ENCODE assay signal across 17 cellular contexts in the genomic region with DNA sequence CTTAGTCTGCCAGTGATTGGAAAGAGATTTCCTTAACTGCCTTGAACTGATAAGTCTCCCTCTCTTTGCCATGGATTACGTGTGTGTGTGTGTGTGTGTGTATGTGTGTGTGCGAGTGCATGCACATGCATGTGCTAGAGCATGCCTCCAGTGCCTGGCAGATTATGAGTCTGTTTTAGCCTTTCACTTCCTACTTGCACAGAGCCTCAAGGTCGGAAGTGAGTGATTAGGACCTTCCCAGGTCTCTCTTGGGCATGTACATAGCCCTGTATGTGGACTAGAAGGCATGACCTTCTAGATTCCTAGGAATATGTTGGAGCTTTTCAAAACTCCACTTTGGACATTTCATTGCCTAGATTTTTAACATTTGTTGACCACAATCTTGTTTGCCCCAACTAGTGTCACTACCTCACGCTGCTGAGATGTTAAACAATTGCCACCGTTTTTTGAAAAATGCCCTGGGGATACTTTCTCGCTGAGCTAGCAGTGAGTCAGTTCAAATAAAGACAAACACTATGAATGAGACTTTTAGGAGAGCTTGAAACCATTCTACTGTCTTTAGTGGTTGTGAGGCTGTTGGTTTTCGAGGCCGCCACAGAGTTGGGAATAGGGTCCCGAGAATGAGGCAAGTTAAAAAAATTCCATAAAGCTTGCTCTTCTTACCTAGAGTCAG. TPM values are rescaled to one million over a fixed set of nuclear protein-coding genes. Genes with fewer than 3 reads are reported as not detected.
DNase-seq lines count a peak whose midpoint lies in the region; ATAC-seq and TF ChIP-seq lines count a peak whose summit lies in the region.
"Had no signal": no experiment of that assay in that cellular context is flagged by ENCODE, and none has a peak within 500 bp of the region (broad histone marks: within the 10 kb centered on the region; RNA-seq: fewer than 3 reads in every experiment).

No MANE protein-coding gene starts in this region.

- no peak overlapping the region for H2BK20ac ChIP-seq in IMR-90 (ENCODE audit: low read depth, low read length)

- CTCF ChIA-PET in IMR-90 (lab: Yijun Ruan, JAX) = interaction anchor here (0.6 kb wide), 1 partner anchor 346 kb away, joined by 3 read pairs; no protein-coding TSS in a partner anchor

- intact Hi-C loops in IMR-90 (cut with micrococcal nuclease) = no loop called here

- no peak for TF ChIP-seq CTCF in IMR-90 (conservative IDR thresholded peaks at IDR 0.05; ENCODE audit: low read depth, low read length)

- H2AK5ac ChIP-seq in IMR-90 (ENCODE audit: low read depth, low read length) = no peak overlapping the region

- no peak overlapping the region for H2BK5ac ChIP-seq in IMR-90 (ENCODE audit: low read depth, low read length, poor library complexity, severe bottlenecking)

- peaks cover 2% of the 10 kb centered on the region; the same call in 1 of the 2 replicates for H3K9me3 ChIP-seq in IMR-90 (ENCODE audit: control insufficient read depth, insufficient read depth, low read length)
- H3K9me3 ChIP-seq: MG63, spleen had no signal

- H3K56ac ChIP-seq in IMR-90 (ENCODE audit: extremely low read depth, insufficient read depth, low read length) = no peak overlapping the region

- H3K23ac ChIP-seq in IMR-90 (ENCODE audit: low read depth, low read length) = 0 out of 2 replicates have a peak overlapping the region, but pooled peaks have one; percentile 31

- H3K27me3 ChIP-seq in IMR-90 (ENCODE audit: control insufficient read depth, insufficient read depth, low read length) = no peaks in the 10 kb centered on the region
- H3K27me3 ChIP-seq: MG63, spleen had no signal

- H3K36me3 ChIP-seq in IMR-90 (ENCODE audit: control insufficient read depth, insufficient read depth, low read length) = peaks cover 5% of the 10 kb centered on the region

- in situ Hi-C loops in IMR-90 (cut with MboI; ENCODE audit: low sequenced_read_pairs) = no loop called here

- ATAC-seq in IMR-90 (ENCODE audit: low read depth) = peak; percentile 76
- ATAC-seq: activated CD4-positive, CD25-positive, alpha-beta regulatory T cell treated with anti-CD3 and anti-CD28 coated beads, Interleukin-2, amount 50 U/mL, for 24 hours; activated naive CD8-positive, alpha-beta T cell treated with anti-CD3 and anti-CD28 coated beads, Interleukin-2, amount 50 U/mL, for 24 hours had no signal

- H3K18ac ChIP-seq in IMR-90 (ENCODE audit: low read depth, low read length) = no peak overlapping the region

- H3K9ac ChIP-seq in IMR-90 (ENCODE audit: low read depth, low read length) = no peak overlapping the region

- H2AFZ ChIP-seq in IMR-90 (replicated peaks; ENCODE audit: low read length, poor library complexity) = no peak overlapping the region

- no peak overlapping the region for H4K91ac ChIP-seq in IMR-90 (ENCODE audit: insufficient read depth, low read depth, low read length)

- H2BK120ac ChIP-seq in IMR-90 (ENCODE audit: low read depth, low read length) = no peak overlapping the region

- H3K27ac ChIP-seq in IMR-90 (ENCODE audit: insufficient read depth, low read length) = no peak overlapping the region
- H3K27ac ChIP-seq: spleen had no signal

- TF ChIP-seq POLR2A in IMR-90 (IDR thresholded peaks at IDR 0.05; ENCODE audit: low read depth, low read length) = no peak

- no peak overlapping the region for H3K4ac ChIP-seq in IMR-90 (ENCODE audit: low read depth, low read length)

- H3K4me2 ChIP-seq in IMR-90 (ENCODE audit: low read depth, low read length) = no peak overlapping the region

- 0 out of 4 replicates have a peak, but pooled peaks cover 0 to 5% of the 10 kb centered on the region in 2 experiments for H3K79me1 ChIP-seq in IMR-90 (ENCODE audit: low read depth in 1 of 2, low read length in 2 of 2)

- no peak overlapping the region for H2AK9ac ChIP-seq in IMR-90 (replicated peaks; ENCODE audit: low read depth, low read length, poor library complexity)

- no CpG with 5 or more reads among the region's 9 CpGs for WGBS in IMR-90 (ENCODE audit: extremely low coverage in 2 of 2, insufficient read length in 1 of 2), 2 experiments

- H2BK15ac ChIP-seq in IMR-90 (ENCODE audit: low read depth, low read length) = no peak overlapping the region

- dilution Hi-C loops in IMR-90 (cut with HindIII; ENCODE audit: low sequenced_read_pairs, unreplicated experiment) = no loop called here

- TF ChIP-seq RAD21 in IMR-90 (IDR thresholded peaks at IDR 0.05; ENCODE audit: low read length) = no peak

- no peaks in the 10 kb centered on the region for H3K4me1 ChIP-seq in IMR-90 (ENCODE audit: control insufficient read depth, insufficient read depth, low read length)
- H3K4me1 ChIP-seq: spleen had no signal

- POLR2A ChIA-PET in IMR-90 (lab: Charles Lee; ENCODE audit: unreplicated experiment) = no interaction called here

- DNase-seq in COLO829 (ENCODE audit: low spot score) (peak; percentile 88), IMR-90 (peak; percentile 24), amniotic stem cell (lab: John Stamatoyannopoulos, UW) (peak; percentile 31), iris pigment epithelial cell (ENCODE audit: low read depth) (peak; percentile 23), inferior parietal cortex (ENCODE audit: extremely low spot score) (no peak), hypothalamus (lab: John Stamatoyannopoulos, UW) (no peak), T-helper 2 cell (no peak), AG20443 (ENCODE audit: low spot score) (no peak)
- DNase-seq: activated naive CD8-positive, alpha-beta T cell treated with anti-CD3 and anti-CD28 coated beads, Interleukin-2, amount 50 U/mL, for 24 hours; MG63; NCI-H2081 treated with DMSO at 0.1 percent for 48 hours; NK-92 treated with Interleukin-12 subunit alpha and Interleukin-12 subunit beta, amount 100 ng/mL, for 24 hours; occipital lobe; spleen had no signal

- no peak overlapping the region for H3K4me3 ChIP-seq in IMR-90 (ENCODE audit: insufficient read depth, low read depth, low read length)
- H3K4me3 ChIP-seq: MG63, spleen had no signal

- peaks cover 5% of the 10 kb centered on the region for H3K9me1 ChIP-seq in IMR-90 (ENCODE audit: insufficient read depth, low read length)

- BruUV-seq in IMR-90 (replicated peaks; lab: Mats Ljungman, UMichigan) = no TSS peak

- no peak overlapping the region for H4K8ac ChIP-seq in IMR-90 (ENCODE audit: low read depth in 2 of 2, low read length in 2 of 2)

- no peak overlapping the region for H3K14ac ChIP-seq in IMR-90 (replicated peaks; ENCODE audit: low read depth, low read length)

- H4K20me1 ChIP-seq in IMR-90 (ENCODE audit: insufficient read depth, low read length) = no peaks in the 10 kb centered on the region

- no peak overlapping the region for H4K5ac ChIP-seq in IMR-90 (ENCODE audit: low read depth, low read length)

TF ChIP-seq in IMR-90, 13 proteins besides CTCF, POLR2A, EP300 and RAD21:
- TF ChIP-seq CEBPB (IDR thresholded peaks at IDR 0.05; ENCODE audit: low read depth, low read length) (no peak), BHLHE40 (IDR thresholded peaks at IDR 0.05; ENCODE audit: low read depth, low read length) (no peak), MAFK (IDR thresholded peaks at IDR 0.05; ENCODE audit: low read depth, low read length) (no peak), CHD1 (IDR thresholded peaks at IDR 0.05; ENCODE audit: low read depth, low read length) (no peak), MXI1 (IDR thresholded peaks at IDR 0.05; ENCODE audit: borderline replicate concordance, low read depth, low read length) (no peak), FOS (IDR thresholded peaks at IDR 0.05; ENCODE audit: low read depth, low read length) (no peak), SMC3 (IDR thresholded peaks at IDR 0.05; ENCODE audit: low read depth, low read length) (no peak), RCOR1 (IDR thresholded peaks at IDR 0.05; ENCODE audit: insufficient replicate concordance, low read length) (no peak)
- TF ChIP-seq, protein P1, sequence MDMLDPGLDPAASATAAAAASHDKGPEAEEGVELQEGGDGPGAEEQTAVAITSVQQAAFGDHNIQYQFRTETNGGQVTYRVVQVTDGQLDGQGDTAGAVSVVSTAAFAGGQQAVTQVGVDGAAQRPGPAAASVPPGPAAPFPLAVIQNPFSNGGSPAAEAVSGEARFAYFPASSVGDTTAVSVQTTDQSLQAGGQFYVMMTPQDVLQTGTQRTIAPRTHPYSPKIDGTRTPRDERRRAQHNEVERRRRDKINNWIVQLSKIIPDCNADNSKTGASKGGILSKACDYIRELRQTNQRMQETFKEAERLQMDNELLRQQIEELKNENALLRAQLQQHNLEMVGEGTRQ (IDR thresholded peaks at IDR 0.05; ENCODE audit: low read depth, low read length) = no peak
- TF ChIP-seq, protein P2, sequence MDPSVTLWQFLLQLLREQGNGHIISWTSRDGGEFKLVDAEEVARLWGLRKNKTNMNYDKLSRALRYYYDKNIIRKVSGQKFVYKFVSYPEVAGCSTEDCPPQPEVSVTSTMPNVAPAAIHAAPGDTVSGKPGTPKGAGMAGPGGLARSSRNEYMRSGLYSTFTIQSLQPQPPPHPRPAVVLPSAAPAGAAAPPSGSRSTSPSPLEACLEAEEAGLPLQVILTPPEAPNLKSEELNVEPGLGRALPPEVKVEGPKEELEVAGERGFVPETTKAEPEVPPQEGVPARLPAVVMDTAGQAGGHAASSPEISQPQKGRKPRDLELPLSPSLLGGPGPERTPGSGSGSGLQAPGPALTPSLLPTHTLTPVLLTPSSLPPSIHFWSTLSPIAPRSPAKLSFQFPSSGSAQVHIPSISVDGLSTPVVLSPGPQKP (IDR thresholded peaks at IDR 0.05; ENCODE audit: borderline replicate concordance, low read depth, low read length) = no peak

RNA-seq across cellular contexts. Expression of a gene that starts 28.2 kb away (rescaled TPM):
- 36.7 and 44.4 TPM in 2 replicates for total RNA-seq in IMR-90 (2012; rRNA removed)
- 9.4 and 9.5 TPM in 2 replicates for polyA plus RNA-seq in IMR-90 (2012; rRNA removed)
- polyA plus RNA-seq in IMR-90 (2012; cell fraction: cytosol; rRNA removed) = 1.1 and 2.3 TPM in 2 replicates
- 1.6 and 11.4 TPM in 2 replicates for polyA plus RNA-seq in IMR-90 (2012; cell fraction: nucleus; rRNA removed; ENCODE audit: low replicate concordance)

RNA-seq across cellular contexts. Expression of a gene that starts 28.4 kb away (rescaled TPM):
- total RNA-seq in IMR-90 (2012; rRNA removed) = 27.8 and 49.7 TPM in 2 replicates
- 19.2 and 23.7 TPM in 2 replicates for polyA plus RNA-seq in IMR-90 (2012; rRNA removed)
- polyA plus RNA-seq in IMR-90 (2012; cell fraction: cytosol; rRNA removed) = 16.3 and 19.4 TPM in 2 replicates
- 2.4 and 14.6 TPM in 2 replicates for polyA plus RNA-seq in IMR-90 (2012; cell fraction: nucleus; rRNA removed; ENCODE audit: low replicate concordance)

RNA-seq across cellular contexts. Expression of a gene that starts 60.0 kb away (rescaled TPM):
- total RNA-seq in IMR-90 (2012; rRNA removed) = not detected in 2 replicates
- polyA plus RNA-seq in IMR-90 (2012; rRNA removed) = not detected in 2 replicates
- 1.5 TPM in 1 of 2 replicates, not detected in the other for polyA plus RNA-seq in IMR-90 (2012; cell fraction: cytosol; rRNA removed)
- polyA plus RNA-seq in IMR-90 (2012; cell fraction: nucleus; rRNA removed; ENCODE audit: low replicate concordance) = not detected in 2 replicates
- total RNA-seq: fibroblast of lung, occipital lobe had no signal
- polyA plus RNA-seq: AG04450, fibroblast of lung had no signal

Comparison
In these comparisons a context has a peak if more than half of its experiments do, and no peak if none do; other contexts are left out.
1. DNase-seq: peak in COLO829 (single experiment), IMR-90 (single experiment), amniotic stem cell (single experiment) and iris pigment epithelial cell (single experiment); none in inferior parietal cortex (single experiment), hypothalamus (0 of 51), T-helper 2 cell (0 of 5) and AG20443 (single experiment).